In genomic region chr16:66515543-66516171, GRCh38 we compare ENCODE assay signal across 8 cellular contexts. TPM values are rescaled to one million over a fixed set of nuclear protein-coding genes. Genes with fewer than 3 reads are reported as not detected.
DNase-seq lines count a peak whose midpoint lies in the region; ATAC-seq and TF ChIP-seq lines count a peak whose summit lies in the region.

No MANE protein-coding gene starts in this region.

- H3K36me3 ChIP-seq in HCT116 (ENCODE audit: control insufficient read depth in 1 of 2, insufficient read depth in 2 of 2, low read length in 2 of 2) (no peaks in the 10 kb centered on the region), right atrium auricular region (peaks cover 7% of the 10 kb centered on the region)

- TF ChIP-seq CTCF in AG10803 (conservative IDR thresholded peaks at IDR 0.05; ENCODE audit: low read length) (peak; percentile 59), HCT116 (IDR thresholded peaks at IDR 0.05 in 2 of 3, conservative IDR thresholded peaks at IDR 0.05 in 1 of 3; ENCODE audit: borderline replicate concordance in 1 of 3, insufficient read depth in 1 of 3, low read depth in 2 of 3, low read length in 2 of 3) (peak in 2 of 3 experiments; percentile 55 to 62; a peak in 5 of 6 replicates), right atrium auricular region (IDR thresholded peaks at IDR 0.05) (peak in 1 of 2 donors; percentile 54)

- intact Hi-C loops in HCT116 (cut with micrococcal nuclease): loop anchor here (1.0 kb wide), 1 partner anchor 109 kb away; no protein-coding TSS in a partner anchor

- RAD21 ChIA-PET in HCT116 (lab: Charles Lee; ENCODE audit: low non-redundant PET in 1 of 2, low total read pairs in 2 of 2, uncharacterized antibody in 2 of 2, unreplicated experiment in 2 of 2): interaction anchor here in 1 of 2 experiments (0.6 kb wide), 1 partner anchor 41 kb away, joined by 3 read pairs; no protein-coding TSS in a partner anchor

- H3K9ac ChIP-seq in HCT116 (ENCODE audit: low read length): 0 out of 2 replicates have a peak overlapping the region, but pooled peaks have one; percentile 39

- peaks cover 16% of the 10 kb centered on the region for H3K36me3 Mint-ChIP-seq in activated CD4-positive, alpha-beta memory T cell treated with anti-CD3 and anti-CD28 coated beads, Interleukin-2, amount 10 ng/mL, durations not matched to agents 7 days and 5 days (ENCODE audit: low read depth)
- peaks cover 0 to 11% of the 10 kb centered on the region in 2 donors for H3K36me3 Mint-ChIP-seq in stimulated activated naive B cell treated with anti-CD40 and anti-IgM and Interleukin-4, amounts not matched to agents 10 μg/mL and 1 μg/mL and 100 μg/mL, for 72 hours

- TF ChIP-seq POLR2A in HCT116 (IDR thresholded peaks at IDR 0.05; ENCODE audit: borderline replicate concordance, extremely low read depth, insufficient read depth, insufficient read length): no peak

- CTCF ChIA-PET in HCT116 (lab: Charles Lee): interaction anchor here (0.6 to 1.3 kb wide), 6 partner anchors 39 to 240 kb away, joined by 3 to 12 read pairs (median 4); no protein-coding TSS in a partner anchor
- CTCF ChIA-PET in activated CD4-positive, alpha-beta memory T cell treated with anti-CD3 and anti-CD28 coated beads, Interleukin-2, amount 10 ng/mL, durations not matched to agents 7 days and 5 days (lab: Charles Lee): interaction anchor here (0.8 to 2.0 kb wide), 18 partner anchors 9 to 173 kb away, joined by 3 to 19 read pairs (median 4); partner anchors contain the start of gene CKLF

- no peak overlapping the region for H2AFZ ChIP-seq in HCT116 (ENCODE audit: low read depth, low read length, poor library complexity, severe bottlenecking)

- peak overlapping the region; percentile 67; the same call in 1 of the 2 replicates for H3K4me2 ChIP-seq in HCT116 (ENCODE audit: low read length)

- no peaks in the 10 kb centered on the region for H3K9me2 ChIP-seq in HCT116 (ENCODE audit: insufficient read depth)

- no peaks in the 10 kb centered on the region for H3K9me3 ChIP-seq in HCT116 (ENCODE audit: control insufficient read depth in 1 of 2, insufficient read depth in 1 of 2, low read depth in 1 of 2, low read length in 2 of 2)
- H3K9me3 ChIP-seq in right atrium auricular region: no peaks in the 10 kb centered on the region

- peak; percentile 75 for TF ChIP-seq RAD21 in HCT116 (IDR thresholded peaks at IDR 0.05; ENCODE audit: low read depth)

- H3K4me3 Mint-ChIP-seq in activated CD4-positive, alpha-beta memory T cell treated with anti-CD3 and anti-CD28 coated beads, Interleukin-2, amount 10 ng/mL, durations not matched to agents 7 days and 5 days: peak overlapping the region; percentile 9
- H3K4me3 Mint-ChIP-seq in stimulated activated naive B cell treated with anti-CD40 and anti-IgM and Interleukin-4, amounts not matched to agents 10 μg/mL and 1 μg/mL and 100 μg/mL, for 72 hours: peak overlapping the region in 1 of 2 donors; percentile 12

- peaks cover 62% of the 10 kb centered on the region for H3K4me1 Mint-ChIP-seq in activated CD4-positive, alpha-beta memory T cell treated with anti-CD3 and anti-CD28 coated beads, Interleukin-2, amount 10 ng/mL, durations not matched to agents 7 days and 5 days
- peaks cover 45 to 64% of the 10 kb centered on the region in 2 donors for H3K4me1 Mint-ChIP-seq in stimulated activated naive B cell treated with anti-CD40 and anti-IgM and Interleukin-4, amounts not matched to agents 10 μg/mL and 1 μg/mL and 100 μg/mL, for 72 hours

- DNase-seq in AG10803 (ENCODE audit: low read depth) (peak; percentile 91), HCT116 (ENCODE audit: low read depth, low spot score) (no peak), right atrium auricular region (ENCODE audit: low spot score) (no peak), NCI-H345 treated with DMSO at 0.1 percent for 48 hours (lab: John Stamatoyannopoulos, UW; ENCODE audit: unreplicated experiment) (no peak)
- DNase-seq in activated CD4-positive, alpha-beta memory T cell treated with anti-CD3 and anti-CD28 coated beads, Interleukin-2, amount 10 ng/mL, durations not matched to agents 7 days and 5 days: peak; percentile 64
- DNase-seq in stimulated activated naive B cell treated with anti-CD40 and anti-IgM and Interleukin-4, amounts not matched to agents 10 μg/mL and 1 μg/mL and 100 μg/mL, for 72 hours: no peak
- DNase-seq in activated effector memory CD4-positive, alpha-beta T cell treated with Interleukin-2 at 50 U/mL for 16 hours: no peak

- H3K27me3 Mint-ChIP-seq in activated CD4-positive, alpha-beta memory T cell treated with anti-CD3 and anti-CD28 coated beads, Interleukin-2, amount 10 ng/mL, durations not matched to agents 7 days and 5 days: no peaks in the 10 kb centered on the region
- peaks cover 0 to 6% of the 10 kb centered on the region in 2 donors for H3K27me3 Mint-ChIP-seq in stimulated activated naive B cell treated with anti-CD40 and anti-IgM and Interleukin-4, amounts not matched to agents 10 μg/mL and 1 μg/mL and 100 μg/mL, for 72 hours

- no peaks in the 10 kb centered on the region for H3K27me3 ChIP-seq in HCT116 (ENCODE audit: insufficient read depth, low read length)
- H3K27me3 ChIP-seq in right atrium auricular region: no peaks in the 10 kb centered on the region

- no peaks in the 10 kb centered on the region; the same call in 1 of the 2 replicates for H4K20me1 ChIP-seq in HCT116 (ENCODE audit: insufficient read depth)

- BruUV-seq in HCT116 (replicated peaks; lab: Mats Ljungman, UMichigan): no TSS peak

- POLR2A ChIA-PET in HCT116 (lab: Charles Lee): no interaction called here
- POLR2A ChIA-PET in activated CD4-positive, alpha-beta memory T cell treated with anti-CD3 and anti-CD28 coated beads, Interleukin-2, amount 10 ng/mL, durations not matched to agents 7 days and 5 days (lab: Charles Lee): interaction anchor here (1.0 to 1.4 kb wide), 4 partner anchors 9 to 88 kb away, joined by 3 to 19 read pairs (median 4); partner anchors contain the start of genes CKLF and CMTM3

- H3K27ac ChIP-seq in HCT116 (ENCODE audit: low read depth, low read length): peak overlapping the region; percentile 67; the same call in 1 of the 2 replicates
- H3K27ac ChIP-seq in right atrium auricular region: peak overlapping the region; percentile 97 to 98

- ATAC-seq in HCT116 (peak; percentile 25; the same call in 1 of the 2 replicates), HG03159 (IDR thresholded peaks at IDR 0.05; ENCODE audit: unreplicated experiment) (no peak)
- no peak for ATAC-seq in stimulated activated naive B cell treated with anti-CD40 and anti-IgM and Interleukin-4, amounts not matched to agents 10 μg/mL and 1 μg/mL and 100 μg/mL, for 72 hours (replicated peaks)

- peaks cover 55 to 70% of the 10 kb centered on the region in 2 experiments for H3K4me1 ChIP-seq in HCT116 (ENCODE audit: control insufficient read depth in 1 of 2, insufficient read depth in 2 of 2, low read length in 2 of 2)
- H3K4me1 ChIP-seq in right atrium auricular region: peaks cover 0 to 77% of the 10 kb centered on the region in 2 donors

- no peaks in the 10 kb centered on the region for H3K79me2 ChIP-seq in HCT116 (ENCODE audit: insufficient read depth, low read length)

- peak overlapping the region; percentile 97 for H3K27ac Mint-ChIP-seq in activated CD4-positive, alpha-beta memory T cell treated with anti-CD3 and anti-CD28 coated beads, Interleukin-2, amount 10 ng/mL, durations not matched to agents 7 days and 5 days
- H3K27ac Mint-ChIP-seq in stimulated activated naive B cell treated with anti-CD40 and anti-IgM and Interleukin-4, amounts not matched to agents 10 μg/mL and 1 μg/mL and 100 μg/mL, for 72 hours: peak overlapping the region; percentile 15

- H3K4me3 ChIP-seq in AG10803 (ENCODE audit: low read length) (no peak overlapping the region), HCT116 (replicated peaks in 1 of 2; ENCODE audit: low read depth in 1 of 2, low read length in 2 of 2) (no peak overlapping the region), right atrium auricular region (no peak overlapping the region)

- no peaks in the 10 kb centered on the region for H3K9me3 Mint-ChIP-seq in activated CD4-positive, alpha-beta memory T cell treated with anti-CD3 and anti-CD28 coated beads, Interleukin-2, amount 10 ng/mL, durations not matched to agents 7 days and 5 days
- H3K9me3 Mint-ChIP-seq in stimulated activated naive B cell treated with anti-CD40 and anti-IgM and Interleukin-4, amounts not matched to agents 10 μg/mL and 1 μg/mL and 100 μg/mL, for 72 hours: no peaks in the 10 kb centered on the region

TF ChIP-seq in HCT116, 20 proteins besides CTCF, POLR2A, EP300 and RAD21:
- TF ChIP-seq, protein P1, sequence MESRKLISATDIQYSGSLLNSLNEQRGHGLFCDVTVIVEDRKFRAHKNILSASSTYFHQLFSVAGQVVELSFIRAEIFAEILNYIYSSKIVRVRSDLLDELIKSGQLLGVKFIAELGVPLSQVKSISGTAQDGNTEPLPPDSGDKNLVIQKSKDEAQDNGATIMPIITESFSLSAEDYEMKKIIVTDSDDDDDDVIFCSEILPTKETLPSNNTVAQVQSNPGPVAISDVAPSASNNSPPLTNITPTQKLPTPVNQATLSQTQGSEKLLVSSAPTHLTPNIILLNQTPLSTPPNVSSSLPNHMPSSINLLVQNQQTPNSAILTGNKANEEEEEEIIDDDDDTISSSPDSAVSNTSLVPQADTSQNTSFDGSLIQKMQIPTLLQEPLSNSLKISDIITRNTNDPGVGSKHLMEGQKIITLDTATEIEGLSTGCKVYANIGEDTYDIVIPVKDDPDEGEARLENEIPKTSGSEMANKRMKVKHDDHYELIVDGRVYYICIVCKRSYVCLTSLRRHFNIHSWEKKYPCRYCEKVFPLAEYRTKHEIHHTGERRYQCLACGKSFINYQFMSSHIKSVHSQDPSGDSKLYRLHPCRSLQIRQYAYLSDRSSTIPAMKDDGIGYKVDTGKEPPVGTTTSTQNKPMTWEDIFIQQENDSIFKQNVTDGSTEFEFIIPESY (IDR thresholded peaks at IDR 0.05; ENCODE audit: extremely low read depth, insufficient replicate concordance, low read length): no peak
TF ChIP-seq in HCT116: peak in this region for 0.

RNA-seq across cellular contexts. Expression of gene TK2, which starts 34.3 kb away (rescaled TPM):
- 15.4 TPM for total RNA-seq in HCT116 (2021; ENCODE audit: unreplicated experiment)
- polyA plus RNA-seq in HCT116 (2012): 14.7 and 16.9 TPM in 2 replicates
- total RNA-seq in activated CD4-positive, alpha-beta memory T cell treated with anti-CD3 and anti-CD28 coated beads, Interleukin-2, amount 10 ng/mL, durations not matched to agents 7 days and 5 days: 10 to 100 TPM; 13.4 to 13.9 TPM
- total RNA-seq in right atrium auricular region: 10 to 100 TPM; 20.7 to 24.5 TPM

RNA-seq across cellular contexts. Expression of gene CKLF, which starts 36.7 kb away (rescaled TPM):
- total RNA-seq in HCT116 (2021; ENCODE audit: unreplicated experiment): 38.6 TPM
- 84.1 and 84.2 TPM in 2 replicates for polyA plus RNA-seq in HCT116 (2012)
- total RNA-seq in activated CD4-positive, alpha-beta memory T cell treated with anti-CD3 and anti-CD28 coated beads, Interleukin-2, amount 10 ng/mL, durations not matched to agents 7 days and 5 days: 100 to 1,000 TPM; 183 to 188 TPM
- total RNA-seq in right atrium auricular region: 10 to 100 TPM; 11.5 to 22.5 TPM

RNA-seq across cellular contexts. Expression of gene CMTM1, which starts 50.6 kb away (rescaled TPM):
- 5.2 TPM for total RNA-seq in HCT116 (2021; ENCODE audit: unreplicated experiment)
- polyA plus RNA-seq in HCT116 (2012): 2.3 TPM in 2 replicates
- total RNA-seq in activated CD4-positive, alpha-beta memory T cell treated with anti-CD3 and anti-CD28 coated beads, Interleukin-2, amount 10 ng/mL, durations not matched to agents 7 days and 5 days: 10 to 100 TPM; 16.6 to 17.8 TPM
- total RNA-seq in right atrium auricular region: 1 to 10 TPM in 1 of 2 donors, not detected in 1; 1.6 TPM

Comparison
In these comparisons a context has a peak if more than half of its experiments do, and no peak if none do; other contexts are left out.
1. DNase-seq: peak in AG10803 (single experiment) and activated CD4-positive, alpha-beta memory T cell treated with anti-CD3 and anti-CD28 coated beads, Interleukin-2, amount 10 ng/mL, durations not matched to agents 7 days and 5 days (single experiment); none in HCT116 (single experiment), right atrium auricular region (single experiment), stimulated activated naive B cell treated with anti-CD40 and anti-IgM and Interleukin-4, amounts not matched to agents 10 μg/mL and 1 μg/mL and 100 μg/mL, for 72 hours (single experiment), activated effector memory CD4-positive, alpha-beta T cell treated with Interleukin-2 at 50 U/mL for 16 hours (single experiment) and NCI-H345 treated with DMSO at 0.1 percent for 48 hours (single experiment).